ENCODE assay signal across 13 cellular contexts in genomic region chr2:64137996-64138395, GRCh38. TPM values are rescaled to one million over a fixed set of nuclear protein-coding genes. Genes with fewer than 3 reads are reported as not detected.
DNase-seq lines count a peak whose midpoint lies in the region; ATAC-seq, FAIRE-seq and TF ChIP-seq lines count a peak whose summit lies in the region.
"Had no signal": no experiment of that assay in that cellular context is flagged by ENCODE, and none has a peak within 500 bp of the region (broad histone marks: within the 10 kb centered on the region; RNA-seq: fewer than 3 reads in every experiment).

No MANE protein-coding gene starts in this region.

- peaks cover 100% of the 10 kb centered on the region for H3K79me2 ChIP-seq in OCI-LY7 (ENCODE audit: insufficient read depth, low read depth, low read length)

- no peaks in the 10 kb centered on the region for H3K27me3 Mint-ChIP-seq in stimulated activated memory B cell treated with anti-CD40 and anti-IgM and Interleukin-4, amounts not matched to agents 10 μg/mL and 1 μg/mL and 100 μg/mL, for 72 hours
- H3K27me3 Mint-ChIP-seq: CD8-positive, alpha-beta memory T cell had no signal

- WGBS in esophagus, 2 donors = 55 to 65% methylated on average over 3 of the region's 3 CpGs

- H3K4me2 ChIP-seq in OCI-LY7 (ENCODE audit: low read length) = peak overlapping the region; percentile 91

- peak; percentile 47 for FAIRE-seq in GM18507 (lab: Jason Lieb, UNC)
- FAIRE-seq: astrocyte, islet of Langerhans had no signal

- H3K4me1 ChIP-seq in OCI-LY7 (ENCODE audit: insufficient read depth, low read length, poor library complexity, severe bottlenecking) (peaks cover 86% of the 10 kb centered on the region), esophagus (ENCODE audit: control insufficient read depth in 2 of 2, insufficient read depth in 2 of 2, low read length in 1 of 2) (peaks cover 0 to 2% of the 10 kb centered on the region in 2 donors)

- peaks cover 30% of the 10 kb centered on the region for H3K36me3 Mint-ChIP-seq in stimulated activated memory B cell treated with anti-CD40 and anti-IgM and Interleukin-4, amounts not matched to agents 10 μg/mL and 1 μg/mL and 100 μg/mL, for 72 hours

- POLR2A ChIA-PET in OCI-LY7 (lab: Charles Lee) = interaction anchor here (0.9 to 1.0 kb wide), 2 partner anchors 35 to 48 kb away, joined by 3 read pairs; no protein-coding TSS in a partner anchor

- H3K9me3 ChIP-seq in OCI-LY7 (ENCODE audit: low read length) (no peaks in the 10 kb centered on the region), esophagus (ENCODE audit: control insufficient read depth in 2 of 2, insufficient read depth in 1 of 2, low read depth in 1 of 2, low read length in 1 of 2) (no peaks in the 10 kb centered on the region)
- H3K9me3 ChIP-seq: right atrium auricular region had no signal

- no peaks in the 10 kb centered on the region for H3K9me2 ChIP-seq in OCI-LY7 (ENCODE audit: insufficient read depth, low read length)

- peaks cover 83% of the 10 kb centered on the region for H4K20me1 ChIP-seq in OCI-LY7 (ENCODE audit: insufficient read depth, low read length)

- H2AFZ ChIP-seq in OCI-LY7 (ENCODE audit: low read length) = no peak overlapping the region

- DNase-seq in GM18507 (ENCODE audit: extremely low spot score, insufficient read length, low read depth) (no peak), OCI-LY7 (ENCODE audit: low spot score) (no peak), retina (no peak), NOMO-1 (lab: John Stamatoyannopoulos, UW; ENCODE audit: unreplicated experiment in 2 of 2) (no peak), NCI-H187 treated with DMSO at 0.1 percent for 48 hours (lab: John Stamatoyannopoulos, UW) (no peak)
- DNase-seq: CD8-positive, alpha-beta memory T cell; NCI-H1417 treated with DMSO at 0.1 percent for 48 hours; NCI-H524 had no signal

- no peak for TF ChIP-seq CTCF in OCI-LY7 (conservative IDR thresholded peaks at IDR 0.05; ENCODE audit: low read length)

- H3K27ac ChIP-seq in OCI-LY7 (ENCODE audit: low read depth, low read length, poor library complexity, severe bottlenecking) (no peak overlapping the region), esophagus (ENCODE audit: low read depth in 2 of 2, low read length in 1 of 2) (peak overlapping the region; percentile 39 to 76)
- H3K27ac ChIP-seq: right atrium auricular region had no signal

- ATAC-seq in stimulated activated memory B cell treated with anti-CD40 and anti-IgM and Interleukin-4, amounts not matched to agents 10 μg/mL and 1 μg/mL and 100 μg/mL, for 72 hours = no peak

- CTCF ChIA-PET in OCI-LY7 (lab: Charles Lee; ENCODE audit: unreplicated experiment) = interaction anchor here (0.9 kb wide), 1 partner anchor 85 kb away, joined by 3 read pairs; no protein-coding TSS in a partner anchor

- H3K4me3 ChIP-seq in OCI-LY7 (ENCODE audit: low read depth, low read length, poor library complexity, severe bottlenecking) (no peak overlapping the region), esophagus (ENCODE audit: low read depth in 1 of 2, low read length in 2 of 2) (no peak overlapping the region)
- H3K4me3 ChIP-seq: right atrium auricular region had no signal

- BruUV-seq in OCI-LY7 (replicated peaks; lab: Mats Ljungman, UMichigan) = no TSS peak

- peak overlapping the region; percentile 53 for H3K27ac Mint-ChIP-seq in stimulated activated memory B cell treated with anti-CD40 and anti-IgM and Interleukin-4, amounts not matched to agents 10 μg/mL and 1 μg/mL and 100 μg/mL, for 72 hours

- H3K27me3 ChIP-seq in esophagus (ENCODE audit: control insufficient read depth in 1 of 2, insufficient read depth in 2 of 2, low read length in 2 of 2) = no peaks in the 10 kb centered on the region
- H3K27me3 ChIP-seq: right atrium auricular region had no signal

- H3K9me3 Mint-ChIP-seq in stimulated activated memory B cell treated with anti-CD40 and anti-IgM and Interleukin-4, amounts not matched to agents 10 μg/mL and 1 μg/mL and 100 μg/mL, for 72 hours = no peaks in the 10 kb centered on the region
- H3K9me3 Mint-ChIP-seq: CD8-positive, alpha-beta memory T cell had no signal

- H3K4me3 Mint-ChIP-seq in stimulated activated memory B cell treated with anti-CD40 and anti-IgM and Interleukin-4, amounts not matched to agents 10 μg/mL and 1 μg/mL and 100 μg/mL, for 72 hours = peak overlapping the region; percentile 30

- H3K4me1 Mint-ChIP-seq in stimulated activated memory B cell treated with anti-CD40 and anti-IgM and Interleukin-4, amounts not matched to agents 10 μg/mL and 1 μg/mL and 100 μg/mL, for 72 hours = peaks cover 74% of the 10 kb centered on the region

- intact Hi-C loops in OCI-LY7 (cut with micrococcal nuclease; ENCODE audit: unreplicated experiment) = no loop called here

- peaks cover 100% of the 10 kb centered on the region for H3K36me3 ChIP-seq in OCI-LY7 (ENCODE audit: insufficient read depth, low read length)
- no peaks in the 10 kb centered on the region for H3K36me3 ChIP-seq in esophagus (ENCODE audit: control insufficient read depth in 2 of 2, insufficient read depth in 2 of 2, low read length in 1 of 2)
- H3K36me3 ChIP-seq: right atrium auricular region had no signal

RNA-seq across cellular contexts. Expression of gene PELI1, which starts 6.2 kb away (rescaled TPM):
- 108 and 110 TPM in 2 replicates for total RNA-seq in OCI-LY7 (2014; rRNA removed; shearing (Covaris generic))
- 174 and 211 TPM in 2 replicates for total RNA-seq in OCI-LY7 (2022)
- polyA plus RNA-seq in esophagus = 10 to 100 TPM; 31.7 to 51.9 TPM
